9 cellular contexts compared by ENCODE assay signal in genomic region chr5:159916841-159917761, GRCh38. TPM values are rescaled to one million over a fixed set of nuclear protein-coding genes. Genes with fewer than 3 reads are reported as not detected.
DNase-seq lines count a peak whose midpoint lies in the region; ATAC-seq, FAIRE-seq and TF ChIP-seq lines count a peak whose summit lies in the region.
"Had no signal": no experiment of that assay in that cellular context is flagged by ENCODE, and none has a peak within 500 bp of the region (broad histone marks: within the 10 kb centered on the region; RNA-seq: fewer than 3 reads in every experiment).

No MANE protein-coding gene starts in this region.

- no peak overlapping the region for H3K27ac ChIP-seq in 22Rv1
- H3K27ac ChIP-seq in IMR-90 (ENCODE audit: insufficient read depth, low read length): no peak overlapping the region; the same call in 1 of the 2 replicates
- peak overlapping the region in 28 of 59 donors; percentile 16 to 74 (median 44) for H3K27ac ChIP-seq in dorsolateral prefrontal cortex
- H3K27ac ChIP-seq in thyroid gland: no peak overlapping the region
- no peak overlapping the region for H3K27ac ChIP-seq in substantia nigra (ENCODE audit: low read depth, low read length, poor library complexity, severe bottlenecking)

- DNase-seq in IMR-90 (no peak), dorsolateral prefrontal cortex (no peak), naive B cell (no peak), GM19239 (ENCODE audit: insufficient read length, low spot score) (no peak), thyroid gland (no peak), substantia nigra (lab: John Stamatoyannopoulos, UW) (no peak)
- no peak for DNase-seq in activated CD4-positive, alpha-beta T cell treated with anti-CD3 and anti-CD28 coated beads, Interleukin-2, amount 50 U/mL, for 4 hours

- H2BK15ac ChIP-seq in IMR-90 (ENCODE audit: low read depth, low read length): no peak overlapping the region; the same call in 2 of the 3 replicates

- H2AK5ac ChIP-seq in IMR-90 (ENCODE audit: low read depth, low read length): no peak overlapping the region; the same call in 1 of the 2 replicates

- H4K20me1 ChIP-seq in IMR-90 (ENCODE audit: insufficient read depth, low read length): no peaks in the 10 kb centered on the region

- peak overlapping the region; percentile 61 for H3K4me2 ChIP-seq in IMR-90 (ENCODE audit: low read depth, low read length)

- H3K4ac ChIP-seq in IMR-90 (ENCODE audit: low read depth, low read length): peak overlapping the region; percentile 28

- CTCF ChIA-PET in IMR-90 (lab: Yijun Ruan, JAX): interaction anchor here (1.0 to 2.0 kb wide), 7 partner anchors 11 to 473 kb away, joined by 3 to 7 read pairs (median 4); no protein-coding TSS in a partner anchor

- H4K91ac ChIP-seq in IMR-90 (ENCODE audit: insufficient read depth, low read depth, low read length): no peak overlapping the region

- no peaks in the 10 kb centered on the region for H3K9me3 Mint-ChIP-seq in naive B cell

- H3K56ac ChIP-seq in IMR-90 (ENCODE audit: extremely low read depth, insufficient read depth, low read length): no peak overlapping the region

- H4K5ac ChIP-seq in IMR-90 (ENCODE audit: low read depth, low read length): peak overlapping the region; percentile 39; the same call in 1 of the 2 replicates

- H3K27ac Mint-ChIP-seq in naive B cell: peak overlapping the region in 3 of 6 donors; percentile 30 to 70 (median 38)

- H3K4me3 Mint-ChIP-seq in naive B cell: peak overlapping the region in 7 of 8 donors; percentile 52 to 83 (median 73)

- peak overlapping the region; percentile 10; the same call in 1 of the 2 replicates for H3K18ac ChIP-seq in IMR-90 (ENCODE audit: low read depth, low read length)

- in situ Hi-C loops in IMR-90 (cut with MboI; ENCODE audit: low sequenced_read_pairs): loop anchor here (5.0 kb wide), 1 partner anchor 470 kb away; no protein-coding TSS in a partner anchor

- TF ChIP-seq POLR2A in IMR-90 (IDR thresholded peaks at IDR 0.05; ENCODE audit: low read depth, low read length): no peak
- no peak for TF ChIP-seq POLR2A in thyroid gland (IDR thresholded peaks at IDR 0.05)

- H3K9me3 ChIP-seq in IMR-90 (ENCODE audit: control insufficient read depth, insufficient read depth, low read length) (no peaks in the 10 kb centered on the region), thyroid gland (no peaks in the 10 kb centered on the region)

- peak overlapping the region; percentile 74 for H2AFZ ChIP-seq in IMR-90 (replicated peaks; ENCODE audit: low read length, poor library complexity)

- H2BK20ac ChIP-seq in IMR-90 (ENCODE audit: low read depth, low read length): peak overlapping the region; percentile 29; the same call in 1 of the 2 replicates

- H3K9me1 ChIP-seq in IMR-90 (ENCODE audit: insufficient read depth, low read length): peaks cover 8% of the 10 kb centered on the region

- no peak for TF ChIP-seq RAD21 in IMR-90 (IDR thresholded peaks at IDR 0.05; ENCODE audit: low read length)

- H3K27me3 ChIP-seq in IMR-90 (ENCODE audit: control insufficient read depth, insufficient read depth, low read length): no peaks in the 10 kb centered on the region
- peaks cover 0 to 7% (median 0%) of the 10 kb centered on the region in 45 donors for H3K27me3 ChIP-seq in dorsolateral prefrontal cortex
- H3K27me3 ChIP-seq in thyroid gland: no peaks in the 10 kb centered on the region

- peak overlapping the region; percentile 47; the same call in 1 of the 2 replicates for H3K9ac ChIP-seq in IMR-90 (ENCODE audit: low read depth, low read length)

- H3K36me3 Mint-ChIP-seq in naive B cell: no peaks in the 10 kb centered on the region

- peaks cover 14% of the 10 kb centered on the region for H3K4me1 ChIP-seq in IMR-90 (ENCODE audit: control insufficient read depth, insufficient read depth, low read length)
- peaks cover 6 to 11% of the 10 kb centered on the region in 2 donors for H3K4me1 ChIP-seq in thyroid gland

- H2BK5ac ChIP-seq in IMR-90 (ENCODE audit: low read depth, low read length, poor library complexity, severe bottlenecking): no peak overlapping the region

- H2AK9ac ChIP-seq in IMR-90 (replicated peaks; ENCODE audit: low read depth, low read length, poor library complexity): no peak overlapping the region

- peak; percentile 5; the same call in 1 of the 2 replicates for ATAC-seq in IMR-90 (ENCODE audit: low read depth)
- ATAC-seq in naive B cell (ENCODE audit: low read depth in 2 of 2): no peak

- H3K4me3 ChIP-seq in IMR-90 (ENCODE audit: insufficient read depth, low read depth, low read length) (peak overlapping the region; percentile 40), dorsolateral prefrontal cortex (peak overlapping the region; percentile 22 to 71 (median 56)), thyroid gland (replicated peaks in 1 of 3) (peak overlapping the region in 1 of 3 donors; percentile 26)

- no peak overlapping the region; the same call in 1 of the 2 replicates for H3K14ac ChIP-seq in IMR-90 (replicated peaks; ENCODE audit: low read depth, low read length)

- H4K8ac ChIP-seq in IMR-90 (ENCODE audit: low read depth in 2 of 2, low read length in 2 of 2): peak overlapping the region in 1 of 2 experiments; percentile 24; a peak in 1 of 4 replicates

- no peaks in the 10 kb centered on the region; a peak in 1 of 4 replicates for H3K79me1 ChIP-seq in IMR-90 (ENCODE audit: low read depth in 1 of 2, low read length in 2 of 2)

- H3K27me3 Mint-ChIP-seq in naive B cell: peaks cover 64 to 80% (median 65%) of the 10 kb centered on the region in 3 donors

- peaks cover 9 to 19% (median 11%) of the 10 kb centered on the region in 3 donors for H3K4me1 Mint-ChIP-seq in naive B cell

- 98% methylated on average over 11 of the region's 36 CpGs; no CpG with 5 or more reads in 1 of the 2 experiments for WGBS in IMR-90 (ENCODE audit: extremely low coverage in 2 of 2, insufficient read length in 1 of 2), 2 experiments
- WGBS in thyroid gland, 2 donors: 87 to 93% methylated on average over 31 to 34 of the region's 36 CpGs

- H2BK120ac ChIP-seq in IMR-90 (ENCODE audit: low read depth, low read length): peak overlapping the region; percentile 47

- BruUV-seq in IMR-90 (replicated peaks; lab: Mats Ljungman, UMichigan): no TSS peak

- FAIRE-seq in GM19239 (lab: Jason Lieb, UNC): no peak
- FAIRE-seq: G401.6 had no signal

- POLR2A ChIA-PET in IMR-90 (lab: Charles Lee; ENCODE audit: unreplicated experiment): interaction anchor here (0.5 to 0.6 kb wide), 2 partner anchors 174 to 710 kb away, joined by 3 to 4 read pairs; no protein-coding TSS in a partner anchor

- H3K36me3 ChIP-seq in IMR-90 (ENCODE audit: control insufficient read depth, insufficient read depth, low read length) (no peaks in the 10 kb centered on the region), thyroid gland (no peaks in the 10 kb centered on the region)

- TF ChIP-seq CTCF in 22Rv1 (IDR thresholded peaks at IDR 0.05): 0 out of 2 replicates have a peak, but pooled peaks have one; percentile 1
- TF ChIP-seq CTCF in IMR-90 (conservative IDR thresholded peaks at IDR 0.05; ENCODE audit: low read depth, low read length): 0 out of 2 replicates have a peak, but pooled peaks have one; percentile 9
- no peak for TF ChIP-seq CTCF in dorsolateral prefrontal cortex (IDR thresholded peaks at IDR 0.05 in 54 of 56, conservative IDR thresholded peaks at IDR 0.05 in 2 of 56; ENCODE audit: low read depth in 1 of 56, partially characterized antibody in 56 of 56)
- no peak for TF ChIP-seq CTCF in thyroid gland (IDR thresholded peaks at IDR 0.05)

- H3K23ac ChIP-seq in IMR-90 (ENCODE audit: low read depth, low read length): 0 out of 2 replicates have a peak overlapping the region, but pooled peaks have one; percentile 22

- dilution Hi-C loops in IMR-90 (cut with HindIII; ENCODE audit: low sequenced_read_pairs, unreplicated experiment): no loop called here

- intact Hi-C loops in IMR-90 (cut with micrococcal nuclease): loop anchor here (1.0 to 5.0 kb wide), 10 partner anchors 48 to 631 kb away; partner anchors contain the start of gene IL12B
- intact Hi-C loops in dorsolateral prefrontal cortex (cut with DNase I): loop anchor here (2.0 to 10.0 kb wide), 4 partner anchors 372 to 470 kb away; no protein-coding TSS in a partner anchor
- intact Hi-C loops in thyroid gland (cut with DNase I): loop anchor here (5.0 to 10.0 kb wide), 2 partner anchors 402 to 475 kb away; no protein-coding TSS in a partner anchor

TF ChIP-seq in IMR-90, 13 proteins besides CTCF, POLR2A, EP300 and RAD21 (continues in another document):
- TF ChIP-seq CHD1 (IDR thresholded peaks at IDR 0.05; ENCODE audit: low read depth, low read length) (no peak), SMC3 (IDR thresholded peaks at IDR 0.05; ENCODE audit: low read depth, low read length) (no peak), ELK1 (IDR thresholded peaks at IDR 0.05; ENCODE audit: borderline replicate concordance, low read depth, low read length) (no peak), MAZ (IDR thresholded peaks at IDR 0.05; ENCODE audit: borderline replicate concordance, low read depth, low read length) (no peak), RFX5 (IDR thresholded peaks at IDR 0.05; ENCODE audit: low read depth, low read length) (no peak), FOS (IDR thresholded peaks at IDR 0.05; ENCODE audit: low read depth, low read length) (no peak), USF2 (IDR thresholded peaks at IDR 0.05; ENCODE audit: low read depth, low read length) (no peak), MAFK (IDR thresholded peaks at IDR 0.05; ENCODE audit: low read depth, low read length) (no peak)

RNA-seq across cellular contexts. Expression of gene ADRA1B, which starts 0.8 kb away (rescaled TPM):
- total RNA-seq in IMR-90 (2012; rRNA removed): 0.18 and 0.56 TPM in 2 replicates
- 1.5 and 1.6 TPM in 2 replicates for polyA plus RNA-seq in IMR-90 (2012; rRNA removed)
- 0.76 and 1.5 TPM in 2 replicates for polyA plus RNA-seq in IMR-90 (2012; cell fraction: cytosol; rRNA removed)
- polyA plus RNA-seq in IMR-90 (2012; cell fraction: nucleus; rRNA removed; ENCODE audit: low replicate concordance): 0.54 and 1.4 TPM in 2 replicates
- 10 to 100 TPM in 97 of 120 experiments, 1 to 10 TPM in 23; 3.9 to 24.3 (median 12.5) TPM for total RNA-seq in dorsolateral prefrontal cortex
- not detected for polyA plus RNA-seq in naive B cell (ENCODE audit: low read depth in 6 of 6)
- 10 to 100 TPM in 1 of 4 donors, 1 to 10 TPM in 3; 1.2 to 13.2 (median 3.1) TPM for total RNA-seq in thyroid gland

Comparison
In these comparisons a context has a peak if more than half of its experiments do, and no peak if none do; other contexts are left out.
1. CTCF ChIP-seq: peak in 22Rv1 (single experiment) and IMR-90 (single experiment); none in dorsolateral prefrontal cortex (0 of 56) and thyroid gland (0 of 6).